10 cellular contexts compared by ENCODE assay signal in genomic region chr3:152374260-152374990, GRCh38.
DNase-seq lines count a peak whose midpoint lies in the region; ATAC-seq and TF ChIP-seq lines count a peak whose summit lies in the region.
"Had no signal": no experiment of that assay in that cellular context is flagged by ENCODE, and none has a peak within 500 bp of the region (broad histone marks: within the 10 kb centered on the region; RNA-seq: fewer than 3 reads in every experiment).

No MANE protein-coding gene starts in this region.

- no peak overlapping the region for H3K4me3 ChIP-seq in rectal smooth muscle tissue (ENCODE audit: low read length)
- H3K4me3 ChIP-seq: PC-9 had no signal

- no peaks in the 10 kb centered on the region for H3K27me3 ChIP-seq in rectal smooth muscle tissue (ENCODE audit: control insufficient read depth, insufficient read depth, low read length)

- H3K4me3 Mint-ChIP-seq in activated naive CD8-positive, alpha-beta T cell treated with anti-CD3 and anti-CD28 coated beads, Interleukin-2, amount 50 U/mL, for 24 hours = no peak overlapping the region

- H3K9ac ChIP-seq in rectal smooth muscle tissue (ENCODE audit: low read length) = no peak overlapping the region

- H3K27ac ChIP-seq in rectal smooth muscle tissue (ENCODE audit: low read depth, low read length) = peak overlapping the region; percentile 2
- H3K27ac ChIP-seq: PC-9 had no signal

- no peaks in the 10 kb centered on the region for H3K27me3 Mint-ChIP-seq in activated naive CD8-positive, alpha-beta T cell treated with anti-CD3 and anti-CD28 coated beads, Interleukin-2, amount 50 U/mL, for 24 hours
- H3K27me3 Mint-ChIP-seq: progenitor cell of endocrine pancreas had no signal

- H3K36me3 Mint-ChIP-seq in activated naive CD8-positive, alpha-beta T cell treated with anti-CD3 and anti-CD28 coated beads, Interleukin-2, amount 50 U/mL, for 24 hours (ENCODE audit: low read depth) = peaks cover 56% of the 10 kb centered on the region

- H3K4me1 ChIP-seq in rectal smooth muscle tissue (ENCODE audit: control insufficient read depth, insufficient read depth, low read length) = peaks cover 9% of the 10 kb centered on the region

- TF ChIP-seq CTCF in GM10248 (IDR thresholded peaks at IDR 0.05; ENCODE audit: control extremely low read depth, extremely low read depth, low read depth, missing control alignments) = no peak

- CTCF ChIA-PET in GM10248 (lab: Yijun Ruan, JAX) = interaction anchor here (0.8 to 7.5 kb wide), 8 partner anchors 9 to 122 kb away, joined by 3 to 58 read pairs (median 3); no protein-coding TSS in a partner anchor

- peak; percentile 55 for ATAC-seq in HG02678 (IDR thresholded peaks at IDR 0.05; ENCODE audit: unreplicated experiment)
- peak; percentile 49 for ATAC-seq in activated naive CD8-positive, alpha-beta T cell treated with anti-CD3 and anti-CD28 coated beads, Interleukin-2, amount 50 U/mL, for 24 hours

- POLR2A ChIA-PET in GM10248 (lab: Yijun Ruan, JAX) = interaction anchor here (0.6 kb wide), 1 partner anchor 68 kb away, joined by 3 read pairs; no protein-coding TSS in a partner anchor

- peaks cover 82% of the 10 kb centered on the region for H3K4me1 Mint-ChIP-seq in activated naive CD8-positive, alpha-beta T cell treated with anti-CD3 and anti-CD28 coated beads, Interleukin-2, amount 50 U/mL, for 24 hours

- H3K9me3 Mint-ChIP-seq in activated naive CD8-positive, alpha-beta T cell treated with anti-CD3 and anti-CD28 coated beads, Interleukin-2, amount 50 U/mL, for 24 hours = no peaks in the 10 kb centered on the region

- no peaks in the 10 kb centered on the region for H3K36me3 ChIP-seq in rectal smooth muscle tissue (ENCODE audit: control insufficient read depth, insufficient read depth, low read length)

- peak overlapping the region; percentile 45 for H3K27ac Mint-ChIP-seq in activated naive CD8-positive, alpha-beta T cell treated with anti-CD3 and anti-CD28 coated beads, Interleukin-2, amount 50 U/mL, for 24 hours
- H3K27ac Mint-ChIP-seq: progenitor cell of endocrine pancreas had no signal

- DNase-seq in GM10248 (ENCODE audit: extremely low spot score) = peak; percentile 13
- no peak for DNase-seq in activated naive CD8-positive, alpha-beta T cell treated with anti-CD3 and anti-CD28 coated beads, Interleukin-2, amount 50 U/mL, for 24 hours
- no peak for DNase-seq in NCI-H526 treated with DMSO at 0.1 percent for 48 hours (lab: John Stamatoyannopoulos, UW)
- no peak for DNase-seq in NCI-H2081 treated with DMSO at 0.1 percent for 48 hours (lab: John Stamatoyannopoulos, UW)
- no peak for DNase-seq in superior temporal gyrus (ENCODE audit: extremely low spot score)
- no peak for DNase-seq in activated T-cell treated with anti-CD3 and anti-CD28 coated beads for 4 hours
- DNase-seq: PC-9 had no signal
